Comparison of ENCODE assay signal across 12 cellular contexts in genomic region chr3:45084820-45085816, GRCh38. TPM values are rescaled to one million over a fixed set of nuclear protein-coding genes. Genes with fewer than 3 reads are reported as not detected.
DNase-seq lines count a peak whose midpoint lies in the region; ATAC-seq and TF ChIP-seq lines count a peak whose summit lies in the region.
"Had no signal": no experiment of that assay in that cellular context is flagged by ENCODE, and none has a peak within 500 bp of the region (broad histone marks: within the 10 kb centered on the region; RNA-seq: fewer than 3 reads in every experiment).

No MANE protein-coding gene starts in this region.

- TF ChIP-seq POLR2A in heart left ventricle (IDR thresholded peaks at IDR 0.05): no peak

- H3K4me1 Mint-ChIP-seq in T-helper 2 cell treated with Interferon-gamma antibody and Interleukin-4, amounts not matched to agents 5 μg/mL and 100 μg/mL, for 36 hours (ENCODE audit: low read depth): peaks cover 6% of the 10 kb centered on the region
- H3K4me1 Mint-ChIP-seq in endodermal cell: peaks cover 3% of the 10 kb centered on the region

- DNase-seq in GM04504 (ENCODE audit: low read depth): peak; percentile 86
- no peak for DNase-seq in RWPE2 (ENCODE audit: low spot score)
- peak; percentile 97 for DNase-seq in fibroblast of mammary gland (ENCODE audit: low read depth)
- DNase-seq in smooth muscle cell of the brain vasculature (ENCODE audit: low read depth, low spot score): peak; percentile 83
- no peak for DNase-seq in heart left ventricle
- DNase-seq in NCI-H524 treated with DMSO at 0.1 percent for 48 hours (lab: John Stamatoyannopoulos, UW): no peak
- no peak for DNase-seq in T-helper 2 cell treated with Interferon-gamma antibody and Interleukin-4, amounts not matched to agents 5 μg/mL and 100 μg/mL, for 36 hours (ENCODE audit: low spot score)
- no peak for DNase-seq in endodermal cell
- DNase-seq: activated CD8-positive, alpha-beta memory T cell treated with anti-CD3 and anti-CD28 coated beads for 24 hours; RPMI8226 had no signal

- H3K9me3 ChIP-seq in RWPE2 (ENCODE audit: severe bottlenecking) (no peaks in the 10 kb centered on the region), heart left ventricle (no peaks in the 10 kb centered on the region), endodermal cell (ENCODE audit: control insufficient read depth, low read length) (no peaks in the 10 kb centered on the region)

- H3K27me3 ChIP-seq in RWPE2 (ENCODE audit: insufficient read depth, poor library complexity, severe bottlenecking) (no peaks in the 10 kb centered on the region), heart left ventricle (no peaks in the 10 kb centered on the region), endodermal cell (ENCODE audit: control insufficient read depth, insufficient read depth, low read length, poor library complexity, severe bottlenecking) (no peaks in the 10 kb centered on the region)

- no peaks in the 10 kb centered on the region for H3K27me3 Mint-ChIP-seq in T-helper 2 cell treated with Interferon-gamma antibody and Interleukin-4, amounts not matched to agents 5 μg/mL and 100 μg/mL, for 36 hours (ENCODE audit: low read depth)
- H3K27me3 Mint-ChIP-seq in endodermal cell (ENCODE audit: insufficient read depth): no peaks in the 10 kb centered on the region
- H3K27me3 Mint-ChIP-seq: activated naive CD4-positive, alpha-beta T cell treated with anti-CD3 and anti-CD28 coated beads, Interleukin-2, amount 50 U/mL, for 24 hours had no signal

- H3K9me3 Mint-ChIP-seq in T-helper 2 cell treated with Interferon-gamma antibody and Interleukin-4, amounts not matched to agents 5 μg/mL and 100 μg/mL, for 36 hours: no peaks in the 10 kb centered on the region
- H3K9me3 Mint-ChIP-seq in endodermal cell: no peaks in the 10 kb centered on the region
- H3K9me3 Mint-ChIP-seq: mesothelial cell of epicardium had no signal

- peaks cover 73% of the 10 kb centered on the region for H3K36me3 ChIP-seq in RWPE2 (ENCODE audit: low read depth)
- no peaks in the 10 kb centered on the region for H3K36me3 ChIP-seq in heart left ventricle
- no peaks in the 10 kb centered on the region for H3K36me3 ChIP-seq in endodermal cell (ENCODE audit: control insufficient read depth, insufficient read depth, low read length)

- TF ChIP-seq CTCF in RWPE2 (IDR thresholded peaks at IDR 0.05; ENCODE audit: poor library complexity, severe bottlenecking) (no peak), fibroblast of mammary gland (conservative IDR thresholded peaks at IDR 0.05; ENCODE audit: control insufficient read depth, insufficient read depth, low read depth, low read length) (peak; percentile 30), heart left ventricle (IDR thresholded peaks at IDR 0.05) (no peak), endodermal cell (conservative IDR thresholded peaks at IDR 0.05) (no peak)

- WGBS in heart left ventricle, 4 donors: 74 to 84% (median 81%) methylated on average over 13 of the region's 13 CpGs
- WGBS in endodermal cell (ENCODE audit: insufficient coverage in 1 of 2, insufficient read length in 1 of 2), 2 experiments: 85 to 96% methylated on average over 10 to 13 of the region's 13 CpGs

- H3K9ac ChIP-seq in endodermal cell (ENCODE audit: extremely low read depth, low read length, poor library complexity, severe bottlenecking): no peak overlapping the region

- no peak overlapping the region for H3K4me3 Mint-ChIP-seq in T-helper 2 cell treated with Interferon-gamma antibody and Interleukin-4, amounts not matched to agents 5 μg/mL and 100 μg/mL, for 36 hours
- no peak overlapping the region for H3K4me3 Mint-ChIP-seq in endodermal cell
- H3K4me3 Mint-ChIP-seq: activated naive CD4-positive, alpha-beta T cell treated with anti-CD3 and anti-CD28 coated beads, Interleukin-2, amount 50 U/mL, for 24 hours; mesothelial cell of epicardium had no signal

- H3K27ac ChIP-seq in RWPE2 (ENCODE audit: poor library complexity, severe bottlenecking): no peak overlapping the region
- H3K27ac ChIP-seq in heart left ventricle: no peak overlapping the region
- H3K27ac ChIP-seq in endodermal cell (ENCODE audit: low read depth, low read length): no peak overlapping the region

- no peak overlapping the region for H3K4me3 ChIP-seq in RWPE2 (ENCODE audit: severe bottlenecking)
- H3K4me3 ChIP-seq in fibroblast of mammary gland (ENCODE audit: control insufficient read depth, low read depth, low read length): no peak overlapping the region
- H3K4me3 ChIP-seq in heart left ventricle: no peak overlapping the region
- no peak overlapping the region for H3K4me3 ChIP-seq in endodermal cell (ENCODE audit: low read length)

- peaks cover 20% of the 10 kb centered on the region for H3K4me1 ChIP-seq in RWPE2 (ENCODE audit: insufficient read depth, poor library complexity, severe bottlenecking)
- H3K4me1 ChIP-seq in heart left ventricle: peaks cover 0 to 7% (median 0%) of the 10 kb centered on the region in 12 donors
- H3K4me1 ChIP-seq in endodermal cell (ENCODE audit: control insufficient read depth, insufficient read depth, low read length): no peaks in the 10 kb centered on the region

- no peak overlapping the region for H3K27ac Mint-ChIP-seq in T-helper 2 cell treated with Interferon-gamma antibody and Interleukin-4, amounts not matched to agents 5 μg/mL and 100 μg/mL, for 36 hours
- no peak overlapping the region for H3K27ac Mint-ChIP-seq in endodermal cell
- H3K27ac Mint-ChIP-seq: activated naive CD4-positive, alpha-beta T cell treated with anti-CD3 and anti-CD28 coated beads, Interleukin-2, amount 50 U/mL, for 24 hours; mesothelial cell of epicardium had no signal

- peak; percentile 72 for ATAC-seq in RWPE2 (ENCODE audit: low read depth)
- no peak for ATAC-seq in heart left ventricle

- peaks cover 37% of the 10 kb centered on the region for H3K36me3 Mint-ChIP-seq in T-helper 2 cell treated with Interferon-gamma antibody and Interleukin-4, amounts not matched to agents 5 μg/mL and 100 μg/mL, for 36 hours (ENCODE audit: low read depth)
- peaks cover 14% of the 10 kb centered on the region for H3K36me3 Mint-ChIP-seq in endodermal cell (ENCODE audit: low read depth)
- H3K36me3 Mint-ChIP-seq: activated naive CD4-positive, alpha-beta T cell treated with anti-CD3 and anti-CD28 coated beads, Interleukin-2, amount 50 U/mL, for 24 hours; mesothelial cell of epicardium had no signal

- intact Hi-C loops in heart left ventricle (cut with DNase I): no loop called here

RNA-seq across cellular contexts. Expression of gene CLEC3B, which starts 59.0 kb away (rescaled TPM):
- total RNA-seq in heart left ventricle (100 to 1,000 TPM in 2 of 9 donors, 10 to 100 TPM in 7; 34.8 to 131 (median 71.3) TPM), endodermal cell (not detected)
- polyA plus RNA-seq in heart left ventricle: 100 to 1,000 TPM; 114 to 205 TPM
- not detected for polyA plus RNA-seq in endodermal cell (2013, experiment 1 of 2)
- polyA plus RNA-seq in endodermal cell (2013, experiment 2 of 2): 0.29 TPM

Comparison
In these comparisons a context has a peak if more than half of its experiments do, and no peak if none do; other contexts are left out.
1. DNase-seq: peak in GM04504 (single experiment), fibroblast of mammary gland (single experiment) and smooth muscle cell of the brain vasculature (single experiment); none in RWPE2 (single experiment), heart left ventricle (0 of 5), NCI-H524 treated with DMSO at 0.1 percent for 48 hours (single experiment), T-helper 2 cell treated with Interferon-gamma antibody and Interleukin-4, amounts not matched to agents 5 μg/mL and 100 μg/mL, for 36 hours (single experiment) and endodermal cell (single experiment).
2. RNA of gene CLEC3B, which starts 59.0 kb away (total RNA-seq): 34.8 to 131 TPM in heart left ventricle; not detected in endodermal cell; every median in the first group is over 10 times any median in the second.